In genomic region chr14:60723218-60724079, GRCh38 we compare ENCODE assay signal across 8 cellular contexts. TPM values are rescaled to one million over a fixed set of nuclear protein-coding genes. Genes with fewer than 3 reads are reported as not detected.
DNase-seq lines count a peak whose midpoint lies in the region; TF ChIP-seq lines count a peak whose summit lies in the region.

No MANE protein-coding gene starts in this region.

- TF ChIP-seq CTCF in GM20000 (IDR thresholded peaks at IDR 0.05; ENCODE audit: extremely low read depth, missing control alignments) (no peak), endodermal cell (conservative IDR thresholded peaks at IDR 0.05) (no peak), thyroid gland (IDR thresholded peaks at IDR 0.05) (no peak)

- H3K4me3 ChIP-seq in CD8-positive, alpha-beta memory T cell (ENCODE audit: low read length) = peak overlapping the region; percentile 59
- H3K4me3 ChIP-seq in endodermal cell (ENCODE audit: low read length) = peak overlapping the region; percentile 83
- peak overlapping the region; percentile 24 for H3K4me3 ChIP-seq in mononuclear cell (ENCODE audit: low read length)
- peak overlapping the region; percentile 2 to 83 (median 83) for H3K4me3 ChIP-seq in thyroid gland (replicated peaks in 1 of 3)

- 0% methylated on average over 29 to 84 of the region's 88 CpGs for WGBS in endodermal cell (ENCODE audit: insufficient coverage in 1 of 2, insufficient read length in 1 of 2), 2 experiments
- WGBS in thyroid gland, 2 donors = 1 to 2% methylated on average over 23 to 28 of the region's 88 CpGs

- TF ChIP-seq POLR2A in thyroid gland (IDR thresholded peaks at IDR 0.05) = no peak

- H3K4me1 Mint-ChIP-seq in CD8-positive, alpha-beta memory T cell = peaks cover 16 to 27% (median 21%) of the 10 kb centered on the region in 3 donors
- peaks cover 27% of the 10 kb centered on the region for H3K4me1 Mint-ChIP-seq in endodermal cell

- POLR2A ChIA-PET in CD8-positive, alpha-beta memory T cell (lab: Charles Lee) = no interaction called here

- H3K9me3 Mint-ChIP-seq in CD8-positive, alpha-beta memory T cell = no peaks in the 10 kb centered on the region
- H3K9me3 Mint-ChIP-seq in endodermal cell = peaks cover 6% of the 10 kb centered on the region

- peak overlapping the region; percentile 37 for H3K9ac ChIP-seq in endodermal cell (ENCODE audit: extremely low read depth, low read length, poor library complexity, severe bottlenecking)

- H3K9me3 ChIP-seq in CD8-positive, alpha-beta memory T cell (ENCODE audit: low read length) = no peaks in the 10 kb centered on the region
- H3K9me3 ChIP-seq in endodermal cell (ENCODE audit: control insufficient read depth, low read length) (no peaks in the 10 kb centered on the region), mononuclear cell (ENCODE audit: low read depth, low read length) (no peaks in the 10 kb centered on the region), thyroid gland (no peaks in the 10 kb centered on the region)

- peaks cover 48% of the 10 kb centered on the region for H3K27me3 ChIP-seq in CD8-positive, alpha-beta memory T cell (ENCODE audit: insufficient read depth, low read length, poor library complexity, severe bottlenecking)
- H3K27me3 ChIP-seq in endodermal cell (ENCODE audit: control insufficient read depth, insufficient read depth, low read length, poor library complexity, severe bottlenecking) (peaks cover 17% of the 10 kb centered on the region), mononuclear cell (ENCODE audit: insufficient read depth, low read length) (peaks cover 90% of the 10 kb centered on the region), thyroid gland (no peaks in the 10 kb centered on the region)

- H3K4me1 ChIP-seq in CD8-positive, alpha-beta memory T cell (ENCODE audit: insufficient read depth, low read length) = peaks cover 4% of the 10 kb centered on the region
- H3K4me1 ChIP-seq in endodermal cell (ENCODE audit: control insufficient read depth, insufficient read depth, low read length) = peaks cover 8% of the 10 kb centered on the region
- peaks cover 27% of the 10 kb centered on the region for H3K4me1 ChIP-seq in mononuclear cell (ENCODE audit: insufficient read depth, low read length)
- peaks cover 7 to 9% of the 10 kb centered on the region in 2 donors for H3K4me1 ChIP-seq in thyroid gland

- H3K36me3 Mint-ChIP-seq in CD8-positive, alpha-beta memory T cell = no peaks in the 10 kb centered on the region
- H3K36me3 Mint-ChIP-seq in endodermal cell (ENCODE audit: low read depth) = peaks cover 4% of the 10 kb centered on the region

- peak overlapping the region; percentile 86 to 93 (median 88) for H3K4me3 Mint-ChIP-seq in CD8-positive, alpha-beta memory T cell
- H3K4me3 Mint-ChIP-seq in endodermal cell = peak overlapping the region; percentile 86

- H3K27ac ChIP-seq in CD8-positive, alpha-beta memory T cell (ENCODE audit: low read depth, low read length) = peak overlapping the region; percentile 60
- H3K27ac ChIP-seq in endodermal cell (ENCODE audit: low read depth, low read length) = peak overlapping the region; percentile 57
- H3K27ac ChIP-seq in thyroid gland = peak overlapping the region; percentile 49 to 74 (median 70)

- no peaks in the 10 kb centered on the region for H3K36me3 ChIP-seq in CD8-positive, alpha-beta memory T cell (ENCODE audit: insufficient read depth, low read length)
- H3K36me3 ChIP-seq in endodermal cell (ENCODE audit: control insufficient read depth, insufficient read depth, low read length) (peaks cover 17% of the 10 kb centered on the region), thyroid gland (no peaks in the 10 kb centered on the region)

- H3K27me3 Mint-ChIP-seq in CD8-positive, alpha-beta memory T cell = peaks cover 55 to 82% of the 10 kb centered on the region in 2 donors
- H3K27me3 Mint-ChIP-seq in endodermal cell (ENCODE audit: insufficient read depth) = peaks cover 44% of the 10 kb centered on the region

- CTCF ChIA-PET in CD8-positive, alpha-beta memory T cell (lab: Charles Lee) = interaction anchor here (1.2 to 1.5 kb wide), 2 partner anchors 30 to 32 kb away, joined by 3 read pairs; no protein-coding TSS in a partner anchor

- peak; percentile 5 to 51 (median 15) for DNase-seq in CD8-positive, alpha-beta memory T cell
- peak; percentile 68 for DNase-seq in GM20000 (ENCODE audit: low spot score)
- DNase-seq in Kasumi-1 (lab: John Stamatoyannopoulos, UW) = peak; percentile 20 to 39
- peak; percentile 52 for DNase-seq in activated CD4-positive, alpha-beta T cell treated with anti-CD3 and anti-CD28 coated beads for 48 hours
- DNase-seq in endodermal cell = peak; percentile 87
- DNase-seq in thyroid gland = peak; percentile 42 to 52
- no peak for DNase-seq in GM19240 (ENCODE audit: insufficient read length, low spot score)

- intact Hi-C loops in thyroid gland (cut with DNase I) = no loop called here

- peak overlapping the region in 2 of 8 donors; percentile 56 to 58 for H3K27ac Mint-ChIP-seq in CD8-positive, alpha-beta memory T cell
- peak overlapping the region; percentile 89 for H3K27ac Mint-ChIP-seq in endodermal cell

RNA-seq across cellular contexts. Expression of gene SIX4, which starts 0.7 kb away (rescaled TPM):
- under 1 TPM in 1 of 2 experiments, not detected in 1; 0.09 TPM for total RNA-seq in CD8-positive, alpha-beta memory T cell
- not detected for polyA plus RNA-seq in CD8-positive, alpha-beta memory T cell
- total RNA-seq in endodermal cell = 1 to 10 TPM; 5.6 to 9.8 TPM
- 8.8 TPM for polyA plus RNA-seq in endodermal cell (2013, experiment 1 of 2)
- polyA plus RNA-seq in endodermal cell (2013, experiment 2 of 2) = 9.7 TPM
- 0.10 TPM for total RNA-seq in mononuclear cell
- total RNA-seq in thyroid gland = 10 to 100 TPM in 1 of 4 donors, 1 to 10 TPM in 3; 5.7 to 11.1 (median 6.1) TPM

RNA-seq across cellular contexts. Expression of gene MNAT1, which starts 11.1 kb away (rescaled TPM):
- 10 to 100 TPM; 37.1 to 47.8 TPM for total RNA-seq in CD8-positive, alpha-beta memory T cell
- polyA plus RNA-seq in CD8-positive, alpha-beta memory T cell = 16.0 TPM
- 10 to 100 TPM; 36.8 to 42.6 TPM for total RNA-seq in endodermal cell
- polyA plus RNA-seq in endodermal cell (2013, experiment 1 of 2) = 48.3 TPM
- 45.1 TPM for polyA plus RNA-seq in endodermal cell (2013, experiment 2 of 2)
- 23.2 TPM for total RNA-seq in mononuclear cell
- total RNA-seq in thyroid gland = 10 to 100 TPM; 35.4 to 58.8 (median 47.8) TPM

Comparison
In these comparisons a context has a peak if more than half of its experiments do, and no peak if none do; other contexts are left out.
1. H3K4me3 ChIP-seq: peak in every context shown above with its lines; median percentile 83 in endodermal cell; 83 in thyroid gland; 59 in CD8-positive, alpha-beta memory T cell; 24 in mononuclear cell.